1 cellular context compared by ENCODE assay signal in genomic region chr9:20835364-20836286, GRCh38.
A peak's percentile ranks its signal among the peaks of the same experiment; 100 is the strongest.
TF ChIP-seq lines count a peak whose summit lies in the region.

No MANE protein-coding gene starts in this region.

TF ChIP-seq in HepG2, 621 proteins besides CTCF, POLR2A, EP300 and RAD21 (continued from another document and continues in another):
- no peak for TF ChIP-seq ZNF609 (CRISPR knock-in tag; IDR thresholded peaks at IDR 0.05; ENCODE audit: borderline replicate concordance)
- no peak for TF ChIP-seq ZNF432 (CRISPR knock-in tag; IDR thresholded peaks at IDR 0.05; ENCODE audit: borderline replicate concordance)
- no peak for TF ChIP-seq ZBTB1 (CRISPR knock-in tag; IDR thresholded peaks at IDR 0.05; ENCODE audit: borderline replicate concordance)
- peak; percentile 66; the same call in 1 of the 2 replicates for TF ChIP-seq SIX1 (CRISPR knock-in tag; IDR thresholded peaks at IDR 0.05; ENCODE audit: borderline replicate concordance)
- TF ChIP-seq ZNF318 (CRISPR knock-in tag; IDR thresholded peaks at IDR 0.05) = no peak
- TF ChIP-seq ZC3H4 (CRISPR knock-in tag; IDR thresholded peaks at IDR 0.05; ENCODE audit: borderline replicate concordance) = no peak
- TF ChIP-seq MXD1 (CRISPR knock-in tag; IDR thresholded peaks at IDR 0.05) = no peak
- peak; percentile 80; the same call in 1 of the 2 replicates for TF ChIP-seq ZNF644 (CRISPR knock-in tag; IDR thresholded peaks at IDR 0.05; ENCODE audit: low read depth)
- TF ChIP-seq ZNF337 (CRISPR knock-in tag; IDR thresholded peaks at IDR 0.05; ENCODE audit: borderline replicate concordance, low read depth) = no peak
- TF ChIP-seq HOXA5 (CRISPR knock-in tag; IDR thresholded peaks at IDR 0.05) = no peak
- TF ChIP-seq ZNF18 (CRISPR knock-in tag; IDR thresholded peaks at IDR 0.05; ENCODE audit: insufficient replicate concordance) = no peak
- TF ChIP-seq RNF2 (conservative IDR thresholded peaks at IDR 0.05; ENCODE audit: low read depth) = no peak
- peak; percentile 37; the same call in 1 of the 2 replicates for TF ChIP-seq CCDC6 (CRISPR knock-in tag; IDR thresholded peaks at IDR 0.05)
- TF ChIP-seq THRA (CRISPR knock-in tag; IDR thresholded peaks at IDR 0.05; ENCODE audit: borderline replicate concordance) = peak; percentile 100
- no peak for TF ChIP-seq LRRFIP1 (CRISPR knock-in tag; conservative IDR thresholded peaks at IDR 0.05)
- TF ChIP-seq SSRP1 (CRISPR knock-in tag; IDR thresholded peaks at IDR 0.05) = no peak
- TF ChIP-seq RERE (CRISPR knock-in tag; IDR thresholded peaks at IDR 0.05; ENCODE audit: low read depth) = no peak
- TF ChIP-seq ZNF367 (CRISPR knock-in tag; IDR thresholded peaks at IDR 0.05; ENCODE audit: borderline replicate concordance) = no peak
